ENCODE assay signal across 1 cellular context in genomic region chr14:90722590-90722989, GRCh38.
TF ChIP-seq lines count a peak whose summit lies in the region.

No MANE protein-coding gene starts in this region.

TF ChIP-seq in HCT116, 20 proteins besides CTCF, POLR2A, EP300 and RAD21 (continued from another document):
- TF ChIP-seq SIN3A (IDR thresholded peaks at IDR 0.05; ENCODE audit: low read depth) = no peak
